ENCODE assay signal across 2 cellular contexts in genomic region chr4:187667095-187667494, GRCh38.
A peak's percentile ranks its signal among the peaks of the same experiment; 100 is the strongest.
TF ChIP-seq lines count a peak whose summit lies in the region.

No MANE protein-coding gene starts in this region.

TF ChIP-seq in HepG2, 621 proteins besides CTCF, POLR2A, EP300 and RAD21:
- TF ChIP-seq MAFK (conservative IDR thresholded peaks at IDR 0.05 in 1 of 2, IDR thresholded peaks at IDR 0.05 in 1 of 2; ENCODE audit: low read length in 2 of 2) (peak; percentile 46 to 78; a peak in 3 of 4 replicates), MAFF (IDR thresholded peaks at IDR 0.05; ENCODE audit: low read depth, low read length) (peak; percentile 60), HMG20B (CRISPR knock-in tag; conservative IDR thresholded peaks at IDR 0.05) (no peak)

TF ChIP-seq in H1, 55 proteins besides CTCF, POLR2A, EP300 and RAD21:
- TF ChIP-seq JUN (IDR thresholded peaks at IDR 0.05; ENCODE audit: low read depth, low read length) (no peak), HDAC2 (IDR thresholded peaks at IDR 0.05; ENCODE audit: borderline replicate concordance in 1 of 2, low read depth in 2 of 2, low read length in 2 of 2) (no peak), YY1 (IDR thresholded peaks at IDR 0.05; ENCODE audit: low read depth, low read length) (no peak), HDAC6 (IDR thresholded peaks at IDR 0.05; ENCODE audit: low read depth, low read length) (no peak), POU5F1 (IDR thresholded peaks at IDR 0.05; ENCODE audit: low read depth, low read length) (no peak), RXRA (IDR thresholded peaks at IDR 0.05; ENCODE audit: insufficient read depth, low read depth, low read length) (no peak), TEAD4 (IDR thresholded peaks at IDR 0.05; ENCODE audit: low read depth, low read length) (no peak), SUZ12 (IDR thresholded peaks at IDR 0.05; ENCODE audit: low read length) (no peak), RNF2 (IDR thresholded peaks at IDR 0.05; ENCODE audit: borderline replicate concordance, low read depth, low read length, missing control alignments, poor library complexity, severe bottlenecking) (no peak), SRF (IDR thresholded peaks at IDR 0.05; ENCODE audit: low read depth, low read length) (no peak), NANOG (IDR thresholded peaks at IDR 0.05; ENCODE audit: insufficient read depth, low read depth, low read length, poor library complexity, severe bottlenecking) (no peak), JUND (IDR thresholded peaks at IDR 0.05; ENCODE audit: low read length) (no peak), EGR1 (IDR thresholded peaks at IDR 0.05; ENCODE audit: borderline replicate concordance, low read depth, low read length) (no peak), CTBP2 (IDR thresholded peaks at IDR 0.05; ENCODE audit: borderline replicate concordance, insufficient read depth, insufficient read length, low read length) (no peak), SIX5 (IDR thresholded peaks at IDR 0.05; ENCODE audit: low read depth, low read length) (no peak), BACH1 (IDR thresholded peaks at IDR 0.05; ENCODE audit: low read length) (no peak)
- TF ChIP-seq, protein P1, sequence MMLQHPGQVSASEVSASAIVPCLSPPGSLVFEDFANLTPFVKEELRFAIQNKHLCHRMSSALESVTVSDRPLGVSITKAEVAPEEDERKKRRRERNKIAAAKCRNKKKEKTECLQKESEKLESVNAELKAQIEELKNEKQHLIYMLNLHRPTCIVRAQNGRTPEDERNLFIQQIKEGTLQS (IDR thresholded peaks at IDR 0.05; ENCODE audit: insufficient read depth, low read depth, low read length): no peak
